Comparison of ENCODE assay signal across 11 cellular contexts in the genomic region with DNA sequence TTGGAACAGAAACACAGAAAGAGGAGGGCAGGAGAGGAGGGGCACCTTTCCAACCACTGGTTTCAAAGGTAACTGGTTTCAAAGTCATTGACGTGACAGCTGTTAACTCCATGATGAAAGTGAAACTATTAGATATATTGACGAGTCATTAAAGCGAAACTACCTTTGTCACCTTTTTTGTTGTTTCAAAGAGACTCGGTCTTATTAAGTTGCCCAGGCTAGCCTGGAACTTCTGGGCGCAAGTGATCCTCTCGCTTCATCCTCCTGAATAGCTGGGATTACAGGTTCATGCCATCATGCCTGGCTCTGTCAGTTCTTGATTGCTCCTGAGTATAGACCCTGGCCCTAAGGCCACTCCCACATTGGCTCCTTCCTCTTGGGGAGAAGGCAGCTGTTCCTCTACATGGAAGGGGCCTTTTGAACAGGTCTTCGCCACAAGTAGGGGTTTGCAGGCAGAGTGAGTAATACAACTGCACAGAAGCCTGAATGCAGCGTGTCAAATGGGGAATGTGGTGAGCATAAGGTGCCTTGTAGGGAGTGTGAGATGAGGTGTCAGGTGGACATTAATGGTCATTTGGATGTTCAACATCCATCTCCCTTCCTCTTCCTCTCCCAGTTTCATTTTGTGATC. TPM values are rescaled to one million over a fixed set of nuclear protein-coding genes. Genes with fewer than 3 reads are reported as not detected.
DNase-seq lines count a peak whose midpoint lies in the region; ATAC-seq and TF ChIP-seq lines count a peak whose summit lies in the region.
"Had no signal": no experiment of that assay in that cellular context is flagged by ENCODE, and none has a peak within 500 bp of the region (broad histone marks: within the 10 kb centered on the region; RNA-seq: fewer than 3 reads in every experiment).

No MANE protein-coding gene starts in this region.

- H3K36me3 ChIP-seq in OCI-LY3 (replicated peaks; ENCODE audit: low read depth, low read length) (no peaks in the 10 kb centered on the region), left ventricle myocardium inferior (no peaks in the 10 kb centered on the region)

- no peaks in the 10 kb centered on the region for H3K9me3 ChIP-seq in OCI-LY3 (ENCODE audit: insufficient read depth, low read length)
- H3K9me3 ChIP-seq in left ventricle myocardium inferior (replicated peaks), result no peaks in the 10 kb centered on the region

- TF ChIP-seq CTCF in OCI-LY3 (IDR thresholded peaks at IDR 0.05; ENCODE audit: low read depth, low read length) (no peak), left ventricle myocardium inferior (IDR thresholded peaks at IDR 0.05; ENCODE audit: borderline replicate concordance) (no peak), osteocyte (IDR thresholded peaks at IDR 0.05) (no peak)

- H3K36me3 Mint-ChIP-seq in activated naive CD4-positive, alpha-beta T cell treated with anti-CD3 and anti-CD28 coated beads, Interleukin-2, amount 10 ng/mL, durations not matched to agents 7 days and 5 days, result no peaks in the 10 kb centered on the region
- H3K36me3 Mint-ChIP-seq in osteocyte (ENCODE audit: unreplicated experiment), result no peaks in the 10 kb centered on the region
- H3K36me3 Mint-ChIP-seq: naive thymus-derived CD8-positive, alpha-beta T cell had no signal

- H3K4me3 ChIP-seq in OCI-LY3 (ENCODE audit: low read length) (peak overlapping the region; percentile 32), left ventricle myocardium inferior (no peak overlapping the region)

- H3K4me2 ChIP-seq in OCI-LY3 (ENCODE audit: low read length), result peak overlapping the region; percentile 55

- 0 out of 2 replicates have a peak overlapping the region, but pooled peaks have one; percentile 20 for H2AFZ ChIP-seq in OCI-LY3 (ENCODE audit: low read depth, low read length)

- H3K4me3 Mint-ChIP-seq in activated naive CD4-positive, alpha-beta T cell treated with anti-CD3 and anti-CD28 coated beads, Interleukin-2, amount 10 ng/mL, durations not matched to agents 7 days and 5 days, result no peak overlapping the region
- H3K4me3 Mint-ChIP-seq in osteocyte (ENCODE audit: unreplicated experiment), result no peak overlapping the region

- peak overlapping the region; percentile 50 for H3K27ac Mint-ChIP-seq in activated naive CD4-positive, alpha-beta T cell treated with anti-CD3 and anti-CD28 coated beads, Interleukin-2, amount 10 ng/mL, durations not matched to agents 7 days and 5 days
- no peak overlapping the region for H3K27ac Mint-ChIP-seq in osteocyte (ENCODE audit: unreplicated experiment)

- peak; percentile 65 for ATAC-seq in HG02610 (IDR thresholded peaks at IDR 0.05; ENCODE audit: unreplicated experiment)
- ATAC-seq in stimulated activated naive CD8-positive, alpha-beta T cell treated with anti-CD3 and anti-CD28 coated beads, Interleukin-15, Interleukin-2, amounts not matched to agents 100 U/mL and 50 U/mL, for 24 hours, result peak; percentile 74
- ATAC-seq: naive thymus-derived CD8-positive, alpha-beta T cell had no signal

- no peaks in the 10 kb centered on the region for H3K9me3 Mint-ChIP-seq in activated naive CD4-positive, alpha-beta T cell treated with anti-CD3 and anti-CD28 coated beads, Interleukin-2, amount 10 ng/mL, durations not matched to agents 7 days and 5 days
- H3K9me3 Mint-ChIP-seq in osteocyte (ENCODE audit: unreplicated experiment), result no peaks in the 10 kb centered on the region
- H3K9me3 Mint-ChIP-seq: naive thymus-derived CD8-positive, alpha-beta T cell had no signal

- DNase-seq in activated naive CD4-positive, alpha-beta T cell treated with anti-CD3 and anti-CD28 coated beads, Interleukin-2, amount 10 ng/mL, durations not matched to agents 7 days and 5 days, result no peak
- DNase-seq in activated naive CD4-positive, alpha-beta T cell treated with anti-CD3 and anti-CD28 coated beads, Interleukin-2, amount 50 U/mL, for 16 hours, result no peak
- DNase-seq in stimulated activated naive CD8-positive, alpha-beta T cell treated with anti-CD3 and anti-CD28 coated beads, Interleukin-15, Interleukin-2, amounts not matched to agents 100 U/mL and 50 U/mL, for 24 hours, result peak; percentile 16
- no peak for DNase-seq in left ventricle myocardium inferior
- no peak for DNase-seq in osteocyte (ENCODE audit: extremely low spot score, unreplicated experiment)
- no peak for DNase-seq in NCI-H1694 (lab: John Stamatoyannopoulos, UW)
- DNase-seq: naive thymus-derived CD8-positive, alpha-beta T cell; T-helper 9 cell had no signal

- 0 out of 2 replicates have a peak, but pooled peaks cover 5% of the 10 kb centered on the region for H3K27me3 ChIP-seq in OCI-LY3 (ENCODE audit: low read depth, low read length)
- peaks cover 42% of the 10 kb centered on the region for H3K27me3 ChIP-seq in left ventricle myocardium inferior (ENCODE audit: low read depth)

- H3K4me1 Mint-ChIP-seq in activated naive CD4-positive, alpha-beta T cell treated with anti-CD3 and anti-CD28 coated beads, Interleukin-2, amount 10 ng/mL, durations not matched to agents 7 days and 5 days, result peaks cover 37% of the 10 kb centered on the region
- H3K4me1 Mint-ChIP-seq in osteocyte (ENCODE audit: unreplicated experiment), result no peaks in the 10 kb centered on the region

- no peaks in the 10 kb centered on the region for H4K20me1 ChIP-seq in OCI-LY3 (ENCODE audit: insufficient read depth, low read length)

- CTCF ChIA-PET in activated naive CD4-positive, alpha-beta T cell treated with anti-CD3 and anti-CD28 coated beads, Interleukin-2, amount 10 ng/mL, durations not matched to agents 7 days and 5 days (lab: Charles Lee), result interaction anchor here (1.0 to 2.1 kb wide), 4 partner anchors 9 to 42 kb away, joined by 4 to 6 read pairs (median 4); no protein-coding TSS in a partner anchor

- H3K27ac ChIP-seq in OCI-LY3 (ENCODE audit: low read length) (no peak overlapping the region), left ventricle myocardium inferior (replicated peaks) (no peak overlapping the region)

- H3K4me1 ChIP-seq in OCI-LY3 (ENCODE audit: low read length) (peaks cover 9% of the 10 kb centered on the region), left ventricle myocardium inferior (no peaks in the 10 kb centered on the region)

- intact Hi-C loops in left ventricle myocardium inferior (cut with micrococcal nuclease), result no loop called here

- H3K79me2 ChIP-seq in OCI-LY3 (ENCODE audit: low read length), result no peaks in the 10 kb centered on the region

- H3K9ac ChIP-seq in OCI-LY3 (ENCODE audit: low read length), result no peak overlapping the region

- peaks cover 40% of the 10 kb centered on the region for H3K27me3 Mint-ChIP-seq in activated naive CD4-positive, alpha-beta T cell treated with anti-CD3 and anti-CD28 coated beads, Interleukin-2, amount 10 ng/mL, durations not matched to agents 7 days and 5 days
- peaks cover 2% of the 10 kb centered on the region for H3K27me3 Mint-ChIP-seq in osteocyte (ENCODE audit: unreplicated experiment)
- H3K27me3 Mint-ChIP-seq: naive thymus-derived CD8-positive, alpha-beta T cell had no signal

RNA-seq across cellular contexts. Expression of gene F12, which starts 3.4 kb away (rescaled TPM):
- total RNA-seq in left ventricle myocardium inferior, result not detected
- 1.0 and 1.5 TPM in 2 replicates for total RNA-seq in osteocyte
- total RNA-seq: naive thymus-derived CD8-positive, alpha-beta T cell had no signal

RNA-seq across cellular contexts. Expression of gene PFN3, which starts 12.3 kb away (rescaled TPM):
- total RNA-seq in left ventricle myocardium inferior, result not detected
- not detected in 2 replicates for total RNA-seq in osteocyte
- total RNA-seq: astrocyte; naive thymus-derived CD8-positive, alpha-beta T cell had no signal

RNA-seq across cellular contexts. Expression of gene GRK6, which starts 13.8 kb away (rescaled TPM):
- total RNA-seq in left ventricle myocardium inferior (15.6 TPM), osteocyte (35.6 and 38.2 TPM in 2 replicates)

RNA-seq across cellular contexts. Expression of gene SLC34A1, which starts 28.5 kb away (rescaled TPM):
- total RNA-seq in left ventricle myocardium inferior, result not detected
- total RNA-seq in osteocyte, result not detected in 2 replicates
- total RNA-seq: astrocyte had no signal

RNA-seq across cellular contexts. Expression of gene PRR7, which starts 33.9 kb away (rescaled TPM):
- total RNA-seq in left ventricle myocardium inferior, result 2.1 TPM
- total RNA-seq in osteocyte, result 2.8 and 4.4 TPM in 2 replicates
